Comparison of ENCODE assay signal across 8 cellular contexts in the genomic region with DNA sequence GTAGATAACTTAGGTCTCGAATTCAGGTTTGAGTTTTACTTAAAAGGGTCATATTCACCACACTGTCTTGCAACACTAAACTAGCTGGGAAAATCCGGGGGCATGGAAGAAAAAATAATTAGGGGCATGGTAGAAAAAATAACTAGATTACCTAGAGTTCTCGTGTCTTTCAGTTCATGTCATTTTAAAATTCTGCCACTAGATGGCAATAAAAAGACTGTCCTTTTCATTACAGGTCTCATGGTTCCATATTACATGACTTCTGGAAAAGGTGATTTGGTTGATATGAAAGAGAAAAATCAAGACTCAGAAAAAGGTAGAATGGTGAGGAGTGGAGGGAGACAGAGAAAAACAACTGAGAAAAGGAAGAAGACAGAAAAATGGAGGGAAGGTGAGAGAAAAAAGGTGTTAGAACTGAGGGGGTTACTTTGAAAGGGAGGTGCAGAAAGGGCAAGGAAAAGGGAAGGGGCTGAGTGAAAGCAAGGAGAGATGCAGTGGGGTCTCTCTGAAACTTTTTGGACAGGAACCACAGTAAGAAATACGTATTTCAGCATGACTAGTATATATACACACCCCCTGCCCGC.
DNase-seq lines count a peak whose midpoint lies in the region; ATAC-seq, FAIRE-seq and TF ChIP-seq lines count a peak whose summit lies in the region.

No MANE protein-coding gene starts in this region.

- peak; percentile 38 for TF ChIP-seq CTCF in GM06990 (IDR thresholded peaks at IDR 0.05; ENCODE audit: insufficient read depth, low read length, poor library complexity, severe bottlenecking)
- TF ChIP-seq CTCF in cardiac fibroblast (IDR thresholded peaks at IDR 0.05; ENCODE audit: low read depth, low read length): peak; percentile 41
- peak; percentile 63 for TF ChIP-seq CTCF in HepG2 (CRISPR knock-in tag; IDR thresholded peaks at IDR 0.05)

- TF ChIP-seq RAD21 in HepG2 (CRISPR knock-in tag; IDR thresholded peaks at IDR 0.05): no peak

- TF ChIP-seq POLR2A in HepG2 (IDR thresholded peaks at IDR 0.05; ENCODE audit: insufficient read depth in 1 of 2, low read depth in 2 of 2, low read length in 2 of 2): no peak

- DNase-seq in A172 (ENCODE audit: low spot score): peak; percentile 42
- peak; percentile 14 for DNase-seq in GM06990 (ENCODE audit: extremely low read depth, insufficient read length)
- peak; percentile 53 for DNase-seq in NCI-H345 treated with DMSO at 0.1 percent for 48 hours (lab: John Stamatoyannopoulos, UW; ENCODE audit: unreplicated experiment)
- DNase-seq in cardiac fibroblast (ENCODE audit: low read depth in 2 of 2): peak; percentile 62 to 69
- peak; percentile 39 for DNase-seq in HepG2 (ENCODE audit: low spot score)
- no peak for DNase-seq in GDM1 (lab: John Stamatoyannopoulos, UW)

- no peak overlapping the region for H3K4me2 ChIP-seq in HepG2 (ENCODE audit: low read depth, low read length)

- FAIRE-seq in HepG2 (lab: Jason Lieb, UNC): no peak

- POLR2A ChIA-PET in HepG2 (lab: Yijun Ruan, JAX): no interaction called here

- CTCF ChIA-PET in HepG2 (lab: Yijun Ruan, JAX; ENCODE audit: low intra/inter-chr PET ratio, low total read pairs): interaction anchor here (0.7 to 2.1 kb wide), 4 partner anchors 451 to 1397 kb away, joined by 3 to 10 read pairs (median 5); no protein-coding TSS in a partner anchor

- no peak overlapping the region for H3K27ac ChIP-seq in HepG2 (ENCODE audit: extremely low read length, insufficient read depth, low read length)

- WGBS in HepG2 (ENCODE audit: low lambda C conversion rate): 24% methylated on average over 5 of the region's 5 CpGs

- in situ Hi-C loops in HepG2 (cut with HindIII; ENCODE audit: extremely low pct_ligation_motif_present, low pct_unique_long_range_greater_than_20kb): loop anchor here (10.0 to 25.0 kb wide), 2 partner anchors 450 to 1377 kb away; no protein-coding TSS in a partner anchor

- H3K79me2 ChIP-seq in HepG2 (ENCODE audit: insufficient read depth, low read length): no peaks in the 10 kb centered on the region

- intact Hi-C loops in HepG2 (cut with micrococcal nuclease; ENCODE audit: unreplicated experiment): loop anchor here (1.0 to 10.0 kb wide), 6 partner anchors 190 to 1422 kb away; a partner anchor contains a TSS

- TF ChIP-seq EP300 in HepG2 (IDR thresholded peaks at IDR 0.05; ENCODE audit: low read depth in 2 of 2, low read length in 2 of 2) (no peak), HepG2 (CRISPR knock-in tag; IDR thresholded peaks at IDR 0.05; ENCODE audit: borderline replicate concordance) (no peak)

- no peaks in the 10 kb centered on the region for H3K4me1 ChIP-seq in HepG2 (ENCODE audit: insufficient read depth, low read length)

- ATAC-seq in HG02852 (IDR thresholded peaks at IDR 0.05; ENCODE audit: unreplicated experiment) (peak; percentile 72), HepG2 (peak; percentile 69), HG03571 (IDR thresholded peaks at IDR 0.05; ENCODE audit: unreplicated experiment) (no peak)

- H3K4me3 ChIP-seq in GM06990 (replicated peaks; ENCODE audit: low read depth, low read length) (no peak overlapping the region), cardiac fibroblast (replicated peaks in 1 of 2; ENCODE audit: low read depth in 2 of 2, low read length in 2 of 2) (no peak overlapping the region), HepG2 (replicated peaks in 1 of 3; ENCODE audit: insufficient read depth in 1 of 3, low read depth in 2 of 3, low read length in 3 of 3) (no peak overlapping the region)

- H2AFZ ChIP-seq in HepG2 (ENCODE audit: low read length): no peak overlapping the region

- no peak overlapping the region for H3K9ac ChIP-seq in HepG2 (ENCODE audit: insufficient read depth, low read depth, low read length)

- BruUV-seq in HepG2 (replicated peaks; lab: Mats Ljungman, UMichigan): no TSS peak

- H3K36me3 ChIP-seq in GM06990 (ENCODE audit: control insufficient read depth, insufficient read depth, low read length) (no peaks in the 10 kb centered on the region), HepG2 (replicated peaks in 1 of 2; ENCODE audit: control insufficient read depth in 1 of 2, insufficient read depth in 2 of 2, low read length in 2 of 2) (no peaks in the 10 kb centered on the region)

- H3K27me3 ChIP-seq in GM06990 (replicated peaks; ENCODE audit: control insufficient read depth, insufficient read depth, low read length) (no peaks in the 10 kb centered on the region), HepG2 (ENCODE audit: control insufficient read depth in 1 of 2, insufficient read depth in 2 of 2, low read length in 2 of 2) (no peaks in the 10 kb centered on the region)

- no peaks in the 10 kb centered on the region for H4K20me1 ChIP-seq in HepG2 (ENCODE audit: insufficient read depth, low read length)

- no peaks in the 10 kb centered on the region for H3K9me3 ChIP-seq in HepG2 (ENCODE audit: low read length)

TF ChIP-seq in HepG2, 621 proteins besides CTCF, POLR2A, EP300 and RAD21 (continues in another document):
- TF ChIP-seq STAG1 (CRISPR knock-in tag; IDR thresholded peaks at IDR 0.05): peak; percentile 76
- no peak for TF ChIP-seq PHB2 (IDR thresholded peaks at IDR 0.05; ENCODE audit: partially characterized antibody)
- TF ChIP-seq, protein P1, sequence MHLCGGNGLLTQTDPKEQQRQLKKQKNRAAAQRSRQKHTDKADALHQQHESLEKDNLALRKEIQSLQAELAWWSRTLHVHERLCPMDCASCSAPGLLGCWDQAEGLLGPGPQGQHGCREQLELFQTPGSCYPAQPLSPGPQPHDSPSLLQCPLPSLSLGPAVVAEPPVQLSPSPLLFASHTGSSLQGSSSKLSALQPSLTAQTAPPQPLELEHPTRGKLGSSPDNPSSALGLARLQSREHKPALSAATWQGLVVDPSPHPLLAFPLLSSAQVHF (CRISPR knock-in tag; IDR thresholded peaks at IDR 0.05): no peak
- TF ChIP-seq TBP (CRISPR knock-in tag; IDR thresholded peaks at IDR 0.05): no peak
- TF ChIP-seq HNRNPL (IDR thresholded peaks at IDR 0.05; ENCODE audit: low read depth, low read length): no peak
- TF ChIP-seq ZNF367 (CRISPR knock-in tag; IDR thresholded peaks at IDR 0.05; ENCODE audit: borderline replicate concordance): no peak
- TF ChIP-seq, protein P2, sequence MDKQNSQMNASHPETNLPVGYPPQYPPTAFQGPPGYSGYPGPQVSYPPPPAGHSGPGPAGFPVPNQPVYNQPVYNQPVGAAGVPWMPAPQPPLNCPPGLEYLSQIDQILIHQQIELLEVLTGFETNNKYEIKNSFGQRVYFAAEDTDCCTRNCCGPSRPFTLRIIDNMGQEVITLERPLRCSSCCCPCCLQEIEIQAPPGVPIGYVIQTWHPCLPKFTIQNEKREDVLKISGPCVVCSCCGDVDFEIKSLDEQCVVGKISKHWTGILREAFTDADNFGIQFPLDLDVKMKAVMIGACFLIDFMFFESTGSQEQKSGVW (CRISPR knock-in tag; IDR thresholded peaks at IDR 0.05; ENCODE audit: borderline replicate concordance): no peak
- TF ChIP-seq, protein P3, sequence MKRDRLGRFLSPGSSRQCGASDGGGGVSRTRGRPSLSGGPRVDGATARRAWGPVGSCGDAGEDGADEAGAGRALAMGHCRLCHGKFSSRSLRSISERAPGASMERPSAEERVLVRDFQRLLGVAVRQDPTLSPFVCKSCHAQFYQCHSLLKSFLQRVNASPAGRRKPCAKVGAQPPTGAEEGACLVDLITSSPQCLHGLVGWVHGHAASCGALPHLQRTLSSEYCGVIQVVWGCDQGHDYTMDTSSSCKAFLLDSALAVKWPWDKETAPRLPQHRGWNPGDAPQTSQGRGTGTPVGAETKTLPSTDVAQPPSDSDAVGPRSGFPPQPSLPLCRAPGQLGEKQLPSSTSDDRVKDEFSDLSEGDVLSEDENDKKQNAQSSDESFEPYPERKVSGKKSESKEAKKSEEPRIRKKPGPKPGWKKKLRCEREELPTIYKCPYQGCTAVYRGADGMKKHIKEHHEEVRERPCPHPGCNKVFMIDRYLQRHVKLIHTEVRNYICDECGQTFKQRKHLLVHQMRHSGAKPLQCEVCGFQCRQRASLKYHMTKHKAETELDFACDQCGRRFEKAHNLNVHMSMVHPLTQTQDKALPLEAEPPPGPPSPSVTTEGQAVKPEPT (CRISPR knock-in tag; IDR thresholded peaks at IDR 0.05; ENCODE audit: low read depth): no peak
- no peak for TF ChIP-seq MEF2D (CRISPR knock-in tag; IDR thresholded peaks at IDR 0.05)
- no peak for TF ChIP-seq TCF7 (IDR thresholded peaks at IDR 0.05; ENCODE audit: low read depth)
- TF ChIP-seq SRF (IDR thresholded peaks at IDR 0.05; ENCODE audit: low read depth, low read length): no peak
- TF ChIP-seq ZNF552 (CRISPR knock-in tag; IDR thresholded peaks at IDR 0.05; ENCODE audit: borderline replicate concordance): no peak
- TF ChIP-seq HNF4G (IDR thresholded peaks at IDR 0.05; ENCODE audit: borderline replicate concordance, low read depth, low read length): no peak
- no peak for TF ChIP-seq HNF4G (CRISPR knock-in tag; IDR thresholded peaks at IDR 0.05; ENCODE audit: borderline replicate concordance, low read depth)
- TF ChIP-seq SMC3 (IDR thresholded peaks at IDR 0.05; ENCODE audit: low read length): peak; percentile 65; the same call in 1 of the 2 replicates
- no peak for TF ChIP-seq TEAD3 (CRISPR knock-in tag; optimal IDR thresholded peaks at IDR 0.05; ENCODE audit: borderline replicate concordance)
- TF ChIP-seq, protein P4, sequence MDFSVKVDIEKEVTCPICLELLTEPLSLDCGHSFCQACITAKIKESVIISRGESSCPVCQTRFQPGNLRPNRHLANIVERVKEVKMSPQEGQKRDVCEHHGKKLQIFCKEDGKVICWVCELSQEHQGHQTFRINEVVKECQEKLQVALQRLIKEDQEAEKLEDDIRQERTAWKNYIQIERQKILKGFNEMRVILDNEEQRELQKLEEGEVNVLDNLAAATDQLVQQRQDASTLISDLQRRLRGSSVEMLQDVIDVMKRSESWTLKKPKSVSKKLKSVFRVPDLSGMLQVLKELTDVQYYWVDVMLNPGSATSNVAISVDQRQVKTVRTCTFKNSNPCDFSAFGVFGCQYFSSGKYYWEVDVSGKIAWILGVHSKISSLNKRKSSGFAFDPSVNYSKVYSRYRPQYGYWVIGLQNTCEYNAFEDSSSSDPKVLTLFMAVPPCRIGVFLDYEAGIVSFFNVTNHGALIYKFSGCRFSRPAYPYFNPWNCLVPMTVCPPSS (IDR thresholded peaks at IDR 0.05): no peak
- no peak for TF ChIP-seq GTF3A (CRISPR knock-in tag; conservative IDR thresholded peaks at IDR 0.05)
- TF ChIP-seq MEIS1 (CRISPR knock-in tag; IDR thresholded peaks at IDR 0.05; ENCODE audit: borderline replicate concordance): no peak
- no peak for TF ChIP-seq RFXAP (CRISPR knock-in tag; IDR thresholded peaks at IDR 0.05; ENCODE audit: borderline replicate concordance)
- TF ChIP-seq ZNF432 (CRISPR knock-in tag; IDR thresholded peaks at IDR 0.05; ENCODE audit: borderline replicate concordance): no peak
